In the genomic region with DNA sequence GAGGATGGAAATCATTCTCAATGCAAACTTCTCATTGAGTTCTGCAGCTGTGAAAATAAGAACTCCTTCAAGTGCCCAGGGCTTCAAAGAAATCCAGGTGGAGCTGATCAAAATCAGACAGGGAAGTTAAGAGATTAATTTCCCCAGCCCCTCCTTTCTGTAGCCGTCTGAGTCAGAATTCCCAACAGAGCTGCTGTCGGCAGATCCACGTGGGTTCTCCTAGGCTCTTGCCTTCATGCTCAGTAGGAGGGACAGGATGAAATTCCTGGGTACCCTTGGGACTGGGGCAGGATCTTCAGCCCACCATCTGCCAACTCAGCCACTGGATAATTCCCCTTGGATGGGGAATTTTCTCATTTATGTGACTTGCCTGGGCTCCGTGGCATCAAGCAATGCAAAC, we compare ENCODE assay signal across 16 cellular contexts. TPM values are rescaled to one million over a fixed set of nuclear protein-coding genes. Genes with fewer than 3 reads are reported as not detected.
DNase-seq lines count a peak whose midpoint lies in the region; ATAC-seq and TF ChIP-seq lines count a peak whose summit lies in the region.
"Had no signal": no experiment of that assay in that cellular context is flagged by ENCODE, and none has a peak within 500 bp of the region (broad histone marks: within the 10 kb centered on the region; RNA-seq: fewer than 3 reads in every experiment).

No MANE protein-coding gene starts in this region.

- H3K4me3 ChIP-seq in A673 (ENCODE audit: low read depth, low read length, poor library complexity, severe bottlenecking) (no peak overlapping the region), osteoblast (ENCODE audit: insufficient read depth, low read length) (no peak overlapping the region)
- H3K4me3 ChIP-seq: A549, mucosa of descending colon had no signal

- no peak for TF ChIP-seq CTCF in A673 (conservative IDR thresholded peaks at IDR 0.05; ENCODE audit: low read depth, low read length)
- TF ChIP-seq CTCF in osteoblast (IDR thresholded peaks at IDR 0.05; ENCODE audit: extremely low read depth, low read depth, low read length) = no peak
- no peak for TF ChIP-seq CTCF in activated CD8-positive, alpha-beta T cell treated with anti-CD3 and anti-CD28 coated beads for 36 hours (IDR thresholded peaks at IDR 0.05)
- no peak for TF ChIP-seq CTCF in CD14-positive monocyte (IDR thresholded peaks at IDR 0.05)

- H3K36me3 Mint-ChIP-seq in activated CD8-positive, alpha-beta T cell treated with anti-CD3 and anti-CD28 coated beads for 36 hours (ENCODE audit: low read depth) = no peaks in the 10 kb centered on the region
- H3K36me3 Mint-ChIP-seq in CD14-positive monocyte = peaks cover 0 to 4% of the 10 kb centered on the region in 2 donors

- intact Hi-C loops in A673 (cut with micrococcal nuclease; ENCODE audit: unreplicated experiment) = no loop called here
- intact Hi-C loops in activated CD8-positive, alpha-beta T cell treated with anti-CD3 and anti-CD28 coated beads for 36 hours (cut with micrococcal nuclease) = no loop called here
- intact Hi-C loops in CD14-positive monocyte (cut with micrococcal nuclease) = no loop called here

- H3K9me3 Mint-ChIP-seq in activated CD8-positive, alpha-beta T cell treated with anti-CD3 and anti-CD28 coated beads for 36 hours = no peaks in the 10 kb centered on the region
- H3K9me3 Mint-ChIP-seq in CD14-positive monocyte = no peaks in the 10 kb centered on the region
- H3K9me3 Mint-ChIP-seq: IgD-negative memory B cell, type B pancreatic cell had no signal

- H3K4me3 Mint-ChIP-seq in activated CD8-positive, alpha-beta T cell treated with anti-CD3 and anti-CD28 coated beads for 36 hours = no peak overlapping the region
- no peak overlapping the region for H3K4me3 Mint-ChIP-seq in CD14-positive monocyte
- H3K4me3 Mint-ChIP-seq: IgD-negative memory B cell, type B pancreatic cell had no signal

- H4K20me1 ChIP-seq in osteoblast (ENCODE audit: insufficient read depth, low read length) = no peaks in the 10 kb centered on the region

- H3K4me2 ChIP-seq in osteoblast (ENCODE audit: insufficient read depth, low read length) = peak overlapping the region; percentile 49
- H3K4me2 ChIP-seq: A549 had no signal

- H3K27ac Mint-ChIP-seq in activated CD8-positive, alpha-beta T cell treated with anti-CD3 and anti-CD28 coated beads for 36 hours = no peak overlapping the region
- no peak overlapping the region for H3K27ac Mint-ChIP-seq in CD14-positive monocyte
- H3K27ac Mint-ChIP-seq: IgD-negative memory B cell, type B pancreatic cell had no signal

- H3K27me3 ChIP-seq in A673 (replicated peaks; ENCODE audit: insufficient read depth, low read depth, low read length, poor library complexity) (no peaks in the 10 kb centered on the region), osteoblast (ENCODE audit: insufficient read depth, low read length) (no peaks in the 10 kb centered on the region)

- H3K4me1 ChIP-seq in A673 (ENCODE audit: insufficient read depth, low read length, poor library complexity, severe bottlenecking) (peaks cover 4% of the 10 kb centered on the region), osteoblast (ENCODE audit: insufficient read depth, low read length) (peaks cover 18% of the 10 kb centered on the region)
- H3K4me1 ChIP-seq: A549 had no signal

- CTCF ChIA-PET in A673 (lab: Charles Lee) = no interaction called here
- CTCF ChIA-PET in activated CD8-positive, alpha-beta T cell treated with anti-CD3 and anti-CD28 coated beads for 36 hours (lab: Charles Lee) = interaction anchor here (1.8 to 4.7 kb wide), 2 partner anchors 10 to 62 kb away, joined by 8 to 16 read pairs; no protein-coding TSS in a partner anchor

- no peak for ATAC-seq in activated CD8-positive, alpha-beta T cell treated with anti-CD3 and anti-CD28 coated beads for 36 hours
- ATAC-seq: A549, mucosa of descending colon had no signal

- H3K79me2 ChIP-seq in osteoblast (ENCODE audit: insufficient read depth, low read length) = no peaks in the 10 kb centered on the region

- H3K36me3 ChIP-seq in A673 (ENCODE audit: insufficient read depth, low read length, poor library complexity, severe bottlenecking) (no peaks in the 10 kb centered on the region), osteoblast (ENCODE audit: insufficient read depth, low read length) (no peaks in the 10 kb centered on the region)

- no peaks in the 10 kb centered on the region for H3K9me3 ChIP-seq in A673 (ENCODE audit: low read depth, low read length, poor library complexity, severe bottlenecking)
- H3K9me3 ChIP-seq in osteoblast (ENCODE audit: low read depth, low read length) = no peaks in the 10 kb centered on the region
- H3K9me3 ChIP-seq: A549, mucosa of descending colon had no signal

- POLR2A ChIA-PET in A673 (lab: Charles Lee; ENCODE audit: low non-redundant PET) = no interaction called here
- POLR2A ChIA-PET in activated CD8-positive, alpha-beta T cell treated with anti-CD3 and anti-CD28 coated beads for 36 hours (lab: Charles Lee) = interaction anchor here (1.2 kb wide), 1 partner anchor 82 kb away, joined by 4 read pairs; no protein-coding TSS in a partner anchor

- BruUV-seq in A673 (replicated peaks; lab: Mats Ljungman, UMichigan) = no TSS peak

- H3K27me3 Mint-ChIP-seq in activated CD8-positive, alpha-beta T cell treated with anti-CD3 and anti-CD28 coated beads for 36 hours = no peaks in the 10 kb centered on the region
- no peaks in the 10 kb centered on the region for H3K27me3 Mint-ChIP-seq in CD14-positive monocyte (ENCODE audit: low read depth in 3 of 3)
- H3K27me3 Mint-ChIP-seq: IgD-negative memory B cell, type B pancreatic cell had no signal

- peak; percentile 45 for DNase-seq in A673 (ENCODE audit: low spot score)
- DNase-seq in NCI-H524 treated with DMSO at 0.1 percent for 48 hours (lab: John Stamatoyannopoulos, UW) = peak; percentile 99
- DNase-seq in fibroblast of peridontal ligament (ENCODE audit: extremely low read depth) = peak; percentile 74
- peak; percentile 77 for DNase-seq in osteoblast (ENCODE audit: insufficient read length, low spot score, missing footprints)
- DNase-seq in activated CD8-positive, alpha-beta T cell treated with anti-CD3 and anti-CD28 coated beads for 36 hours = no peak
- DNase-seq in DMS79 (lab: John Stamatoyannopoulos, UW) = no peak
- no peak for DNase-seq in CD14-positive monocyte (ENCODE audit: low spot score)
- no peak for DNase-seq in CD1c-positive myeloid dendritic cell (ENCODE audit: extremely low spot score)
- DNase-seq: activated CD4-positive, alpha-beta T cell treated with anti-CD3 and anti-CD28 coated beads for 48 hours; activated T-cell treated with anti-CD3 and anti-CD28 coated beads, Interleukin-2, amount 50 U/mL, for 1 hour; GDM1; kidney glomerular epithelial cell; mucosa of descending colon had no signal

- H2AFZ ChIP-seq in osteoblast (ENCODE audit: low read length) = peak overlapping the region; percentile 8

- no peaks in the 10 kb centered on the region for H3K4me1 Mint-ChIP-seq in activated CD8-positive, alpha-beta T cell treated with anti-CD3 and anti-CD28 coated beads for 36 hours (ENCODE audit: low read depth)
- H3K4me1 Mint-ChIP-seq in CD14-positive monocyte = no peaks in the 10 kb centered on the region

- H3K27ac ChIP-seq in A673 (ENCODE audit: low read depth, low read length, poor library complexity, severe bottlenecking) (no peak overlapping the region), osteoblast (ENCODE audit: low read depth, low read length) (peak overlapping the region; percentile 32)
- H3K27ac ChIP-seq: A549 had no signal

RNA-seq across cellular contexts. Expression of a gene that starts 13.3 kb away (rescaled TPM):
- total RNA-seq in A673 (2021) (11.6 and 12.8 TPM in 2 replicates), osteoblast (11.6 and 16.5 TPM in 2 replicates)
- 1 to 10 TPM; 3.4 to 4.2 TPM for total RNA-seq in activated CD8-positive, alpha-beta T cell treated with anti-CD3 and anti-CD28 coated beads for 36 hours
- under 1 TPM in 1 of 2 donors, not detected in 1; 0.07 TPM for polyA plus RNA-seq in CD14-positive monocyte

RNA-seq across cellular contexts. Expression of a gene that starts 17.1 kb away (rescaled TPM):
- total RNA-seq in A673 (2021) (20.3 and 31.1 TPM in 2 replicates), osteoblast (25.6 and 32.6 TPM in 2 replicates)
- total RNA-seq in activated CD8-positive, alpha-beta T cell treated with anti-CD3 and anti-CD28 coated beads for 36 hours = 10 to 100 TPM in 1 of 2 experiments, 1 to 10 TPM in 1; 7.6 to 10.4 TPM
- 10 to 100 TPM; 10.5 to 12.4 TPM for polyA plus RNA-seq in CD14-positive monocyte

Comparison
In these comparisons a context has a peak if more than half of its experiments do, and no peak if none do; other contexts are left out.
1. DNase-seq: peak in A673 (single experiment), NCI-H524 treated with DMSO at 0.1 percent for 48 hours (single experiment), fibroblast of peridontal ligament (single experiment) and osteoblast (single experiment); none in activated CD8-positive, alpha-beta T cell treated with anti-CD3 and anti-CD28 coated beads for 36 hours (single experiment), DMS79 (single experiment), CD14-positive monocyte (single experiment) and CD1c-positive myeloid dendritic cell (single experiment).